11 cellular contexts compared by ENCODE assay signal in genomic region chr9:76438841-76439588, GRCh38. TPM values are rescaled to one million over a fixed set of nuclear protein-coding genes. Genes with fewer than 3 reads are reported as not detected.
DNase-seq lines count a peak whose midpoint lies in the region; ATAC-seq and TF ChIP-seq lines count a peak whose summit lies in the region.
"Had no signal": no experiment of that assay in that cellular context is flagged by ENCODE, and none has a peak within 500 bp of the region (broad histone marks: within the 10 kb centered on the region; RNA-seq: fewer than 3 reads in every experiment).

No MANE protein-coding gene starts in this region.

- DNase-seq in OCI-M1 (lab: John Stamatoyannopoulos, UW) (peak; percentile 10), DMS79 (lab: John Stamatoyannopoulos, UW) (no peak), NOMO-1 treated with dmso at 0.1 percent for 144 hours (lab: John Stamatoyannopoulos, UW; ENCODE audit: unreplicated experiment) (no peak), NCI-H524 (lab: John Stamatoyannopoulos, UW) (no peak), left colon (no peak)
- DNase-seq: Caco-2, mesendoderm, sigmoid colon had no signal

- no peak for TF ChIP-seq POLR2A in GM18505 (IDR thresholded peaks at IDR 0.05; ENCODE audit: borderline replicate concordance, extremely low read depth, insufficient read depth, insufficient read length)

- peak; percentile 70 for ATAC-seq in GM18505 (IDR thresholded peaks at IDR 0.05; ENCODE audit: unreplicated experiment)
- ATAC-seq in GM19395 (IDR thresholded peaks at IDR 0.05; ENCODE audit: unreplicated experiment): peak; percentile 72
- peak; percentile 83 for ATAC-seq in HG02885 (IDR thresholded peaks at IDR 0.05; ENCODE audit: poor library complexity, unreplicated experiment)
- ATAC-seq in left colon: no peak

- intact Hi-C loops in left colon (cut with DNase I, micrococcal nuclease): no loop called here

RNA-seq across cellular contexts. Expression of gene GCNT1, which starts 20.0 kb away (rescaled TPM):
- 10 to 100 TPM; 30.8 to 33.8 TPM for total RNA-seq in left colon

RNA-seq across cellular contexts. Expression of gene RFK, which starts 44.8 kb away (rescaled TPM):
- 10 to 100 TPM; 52.3 to 90.8 TPM for total RNA-seq in left colon
